Comparison of ENCODE assay signal across 15 cellular contexts in genomic region chr1:228723287-228723686, GRCh38. TPM values are rescaled to one million over a fixed set of nuclear protein-coding genes. Genes with fewer than 3 reads are reported as not detected.
A peak's percentile ranks its signal among the peaks of the same experiment; 100 is the strongest.
DNase-seq lines count a peak whose midpoint lies in the region; ATAC-seq and TF ChIP-seq lines count a peak whose summit lies in the region.
"Had no signal": no experiment of that assay in that cellular context is flagged by ENCODE, and none has a peak within 500 bp of the region (broad histone marks: within the 10 kb centered on the region; RNA-seq: fewer than 3 reads in every experiment).

No MANE protein-coding gene starts in this region.

- H3K4me2 ChIP-seq in hepatocyte (no peak overlapping the region), mesendoderm (ENCODE audit: low read length) (no peak overlapping the region)

- POLR2A ChIA-PET in GM10248 (lab: Yijun Ruan, JAX): no interaction called here

- H3K79me1 ChIP-seq in mesendoderm (ENCODE audit: low read length): no peaks in the 10 kb centered on the region

- no peak overlapping the region for H2BK120ac ChIP-seq in mesendoderm (ENCODE audit: low read depth, low read length)

- no peak overlapping the region for H4K5ac ChIP-seq in mesendoderm (ENCODE audit: low read length)

- H3K9me3 ChIP-seq in HAP-1 (no peaks in the 10 kb centered on the region), hepatocyte (ENCODE audit: low read depth) (no peaks in the 10 kb centered on the region)
- H3K9me3 ChIP-seq: SJSA1 had no signal

- H3K27me3 ChIP-seq in HAP-1 (ENCODE audit: low read depth): no peaks in the 10 kb centered on the region
- H3K27me3 ChIP-seq in hepatocyte: no peaks in the 10 kb centered on the region
- no peaks in the 10 kb centered on the region for H3K27me3 ChIP-seq in mesendoderm (ENCODE audit: insufficient read depth, low read length, poor library complexity)

- H2BK15ac ChIP-seq in mesendoderm (replicated peaks; ENCODE audit: low read depth): no peak overlapping the region

- no peak overlapping the region for H2AK5ac ChIP-seq in mesendoderm (ENCODE audit: low read length)

- no peak overlapping the region for H3K9ac ChIP-seq in mesendoderm (ENCODE audit: low read length)

- H3K79me2 ChIP-seq in hepatocyte (no peaks in the 10 kb centered on the region), mesendoderm (ENCODE audit: control insufficient read depth, insufficient read depth, low read length) (no peaks in the 10 kb centered on the region)

- no peak overlapping the region for H2AFZ ChIP-seq in hepatocyte

- DNase-seq in HAP-1 (ENCODE audit: low spot score in 2 of 2) (peak; percentile 15 to 69), hepatocyte (ENCODE audit: low spot score) (no peak), mesendoderm (peak; percentile 18), GM10248 (ENCODE audit: extremely low spot score) (no peak)
- DNase-seq: GDM1, NCI-H1694, NCI-H2081, NCI-H2171 had no signal

- H3K27ac ChIP-seq in C4-2B: peak overlapping the region; percentile 88
- peak overlapping the region; percentile 29 for H3K27ac ChIP-seq in hepatocyte
- H3K27ac ChIP-seq in mesendoderm (ENCODE audit: low read depth, low read length): no peak overlapping the region
- H3K27ac ChIP-seq: SJSA1 had no signal

- no peaks in the 10 kb centered on the region for H4K20me1 ChIP-seq in hepatocyte (ENCODE audit: insufficient read depth, poor library complexity, severe bottlenecking)

- ATAC-seq in HG02798 (IDR thresholded peaks at IDR 0.05; ENCODE audit: poor library complexity, unreplicated experiment) (no peak), GM21576 (IDR thresholded peaks at IDR 0.05; ENCODE audit: unreplicated experiment) (no peak)
- ATAC-seq: HCT116, Right ventricle myocardium inferior had no signal

- no peak overlapping the region for H3K56ac ChIP-seq in mesendoderm (ENCODE audit: low read length)

- no peak overlapping the region for H3K18ac ChIP-seq in mesendoderm (ENCODE audit: low read length)

- H3K23ac ChIP-seq in mesendoderm (ENCODE audit: low read length): no peak overlapping the region

- H3K4ac ChIP-seq in mesendoderm (ENCODE audit: low read depth, low read length): no peak overlapping the region

- no peak for TF ChIP-seq CTCF in C4-2B (conservative IDR thresholded peaks at IDR 0.05)
- TF ChIP-seq CTCF in hepatocyte (IDR thresholded peaks at IDR 0.05; ENCODE audit: poor library complexity): no peak
- TF ChIP-seq CTCF in GM10248 (IDR thresholded peaks at IDR 0.05; ENCODE audit: control extremely low read depth, extremely low read depth, low read depth, missing control alignments): no peak

- no peaks in the 10 kb centered on the region for H3K9me2 ChIP-seq in hepatocyte (replicated peaks; ENCODE audit: insufficient read depth)

- H3K36me3 ChIP-seq in HAP-1 (replicated peaks) (no peaks in the 10 kb centered on the region), hepatocyte (replicated peaks; ENCODE audit: insufficient read depth, low read depth) (no peaks in the 10 kb centered on the region), mesendoderm (ENCODE audit: control insufficient read depth, insufficient read depth, low read length) (no peaks in the 10 kb centered on the region)
- H3K36me3 ChIP-seq: SJSA1 had no signal

- in situ Hi-C loops in HAP-1 (cut with MboI; ENCODE audit: low sequenced_read_pairs): no loop called here

- WGBS in hepatocyte (ENCODE audit: low lambda C conversion rate, missing lambda C conversion rate): 72% methylated on average over 6 of the region's 6 CpGs
- no CpG with 5 or more reads among the region's 6 CpGs for WGBS in mesendoderm (ENCODE audit: extremely low coverage, insufficient coverage, low lambda C conversion rate)

- no peak overlapping the region for H4K8ac ChIP-seq in mesendoderm (ENCODE audit: low read depth, low read length)

- H3K4me1 ChIP-seq in HAP-1: peaks cover 12% of the 10 kb centered on the region
- peaks cover 3% of the 10 kb centered on the region for H3K4me1 ChIP-seq in hepatocyte (ENCODE audit: insufficient read depth)
- H3K4me1 ChIP-seq in mesendoderm (ENCODE audit: control insufficient read depth, low read depth, low read length): no peaks in the 10 kb centered on the region
- H3K4me1 ChIP-seq: SJSA1 had no signal

- CTCF ChIA-PET in GM10248 (lab: Yijun Ruan, JAX): no interaction called here

- H2BK5ac ChIP-seq in mesendoderm (ENCODE audit: low read length): no peak overlapping the region

- H3K4me3 ChIP-seq in HAP-1: no peak overlapping the region
- H3K4me3 ChIP-seq in hepatocyte: no peak overlapping the region
- no peak overlapping the region for H3K4me3 ChIP-seq in mesendoderm (ENCODE audit: low read length)
- H3K4me3 ChIP-seq: SJSA1 had no signal

RNA-seq across cellular contexts. Expression of gene RHOU, which starts 12.0 kb away (rescaled TPM):
- total RNA-seq in hepatocyte: 122 and 124 TPM in 2 replicates
- polyA plus RNA-seq in hepatocyte: 70.5 and 72.5 TPM in 2 replicates
- 4.1 TPM for polyA plus RNA-seq in mesendoderm (2013, experiment 1 of 2)
- 4.4 TPM for polyA plus RNA-seq in mesendoderm (2013, experiment 2 of 2)
- polyA plus RNA-seq: IgD-negative memory B cell had no signal

Comparison
In these comparisons a context has a peak if more than half of its experiments do, and no peak if none do; other contexts are left out.
1. DNase-seq: peak in HAP-1 (2 of 2) and mesendoderm (single experiment); none in hepatocyte (single experiment) and GM10248 (single experiment).